Comparison of ENCODE assay signal across 23 cellular contexts in the genomic region with DNA sequence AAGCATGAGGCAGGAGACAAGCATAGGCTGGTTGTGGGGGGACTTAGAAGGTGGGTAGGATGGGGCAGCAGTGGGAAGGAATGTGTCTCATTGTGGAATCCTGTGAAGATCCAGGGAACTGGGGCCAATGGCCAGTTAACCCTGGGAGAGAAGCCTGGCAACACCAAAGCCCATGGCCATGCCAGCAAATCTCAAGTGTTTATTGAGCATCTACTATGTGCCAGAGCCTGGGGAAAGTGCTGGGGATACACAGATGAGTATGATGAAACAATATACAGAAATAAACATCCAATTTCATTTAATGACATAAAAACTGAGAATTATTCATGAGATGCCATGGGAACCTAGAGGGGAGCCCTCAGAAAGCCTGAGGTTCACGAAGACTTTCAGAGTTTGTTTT. TPM values are rescaled to one million over a fixed set of nuclear protein-coding genes. Genes with fewer than 3 reads are reported as not detected.
DNase-seq lines count a peak whose midpoint lies in the region; ATAC-seq, FAIRE-seq and TF ChIP-seq lines count a peak whose summit lies in the region.
"Had no signal": no experiment of that assay in that cellular context is flagged by ENCODE, and none has a peak within 500 bp of the region (broad histone marks: within the 10 kb centered on the region; RNA-seq: fewer than 3 reads in every experiment).

No MANE protein-coding gene starts in this region.

- BruUV-seq in K562 (replicated peaks; lab: Mats Ljungman, UMichigan) = no TSS peak

- TF ChIP-seq RAD21 in K562 (CRISPR knock-in tag; conservative IDR thresholded peaks at IDR 0.05 in 1 of 2, IDR thresholded peaks at IDR 0.05 in 1 of 2) = no peak

- no peak overlapping the region for H3K9ac ChIP-seq in K562 (ENCODE audit: insufficient read depth in 1 of 2, low read depth in 2 of 2, low read length in 2 of 2)
- H3K9ac ChIP-seq: BLaER1 had no signal

- no peak overlapping the region for H3K4me2 ChIP-seq in K562 (ENCODE audit: insufficient read depth, low read length)
- H3K4me2 ChIP-seq: BLaER1 had no signal

- TF ChIP-seq CTCF in RWPE1 (conservative IDR thresholded peaks at IDR 0.05; ENCODE audit: low read depth) (no peak), ascending aorta (IDR thresholded peaks at IDR 0.05) (no peak), K562 (IDR thresholded peaks at IDR 0.05 in 2 of 3, conservative IDR thresholded peaks at IDR 0.05 in 1 of 3; ENCODE audit: insufficient read depth in 2 of 3, low read depth in 1 of 3, low read length in 3 of 3) (no peak)

- peaks cover 11 to 48% of the 10 kb centered on the region in 2 donors for H3K4me1 ChIP-seq in ascending aorta
- H3K4me1 ChIP-seq in K562 (replicated peaks in 1 of 2; ENCODE audit: control insufficient read depth in 2 of 2, insufficient read depth in 2 of 2, low read length in 2 of 2) = peaks cover 0 to 6% of the 10 kb centered on the region in 2 experiments; a peak in 2 of 5 replicates
- H3K4me1 ChIP-seq: BE2C had no signal

- DNase-seq in RWPE1 (ENCODE audit: low spot score) = no peak
- no peak for DNase-seq in ascending aorta (ENCODE audit: low spot score in 2 of 2)
- no peak for DNase-seq in K562 (ENCODE audit: extremely low read depth in 1 of 4, low spot score in 3 of 4)
- DNase-seq in NCI-H524 (lab: John Stamatoyannopoulos, UW) = no peak
- no peak for DNase-seq in Kasumi-1 (lab: John Stamatoyannopoulos, UW)
- DNase-seq: 8988T; ACHN; BE2C; CD4-positive, alpha-beta memory T cell; CD4-positive, CD25-positive, alpha-beta regulatory T cell; DND-41; GDM1 had no signal

- intact Hi-C loops in ascending aorta (cut with DNase I) = no loop called here
- intact Hi-C loops in K562 (cut with micrococcal nuclease) = no loop called here

- H3K9me3 ChIP-seq in ascending aorta = no peaks in the 10 kb centered on the region
- no peaks in the 10 kb centered on the region for H3K9me3 ChIP-seq in K562 (replicated peaks; ENCODE audit: control insufficient read depth, insufficient read depth, low read depth, low read length)
- H3K9me3 ChIP-seq: BE2C, BLaER1 had no signal

- FAIRE-seq in K562 (lab: Jason Lieb, UNC) = no peak
- FAIRE-seq: A204.1, GM12878, GM12892, GM19239 had no signal

- H3K4me3 ChIP-seq in ascending aorta (no peak overlapping the region), K562 (no peak overlapping the region)
- H3K4me3 ChIP-seq: BLaER1, GM12878 had no signal

- TF ChIP-seq EP300 in K562 (IDR thresholded peaks at IDR 0.05; ENCODE audit: low read length) = no peak

- H3K36me3 ChIP-seq in ascending aorta (peaks cover 0 to 5% of the 10 kb centered on the region in 2 donors), K562 (ENCODE audit: control insufficient read depth, insufficient read depth, low read length) (no peaks in the 10 kb centered on the region)
- H3K36me3 ChIP-seq: BE2C had no signal

- H3K79me2 ChIP-seq in K562 (ENCODE audit: control insufficient read depth, insufficient read depth, low read length) = no peaks in the 10 kb centered on the region

- no peaks in the 10 kb centered on the region for H3K9me1 ChIP-seq in K562 (ENCODE audit: control insufficient read depth, insufficient read depth, low read length)

- TF ChIP-seq POLR2A in K562 (conservative IDR thresholded peaks at IDR 0.05) = no peak

- ATAC-seq in K562 (no peak), GM19452 (IDR thresholded peaks at IDR 0.05; ENCODE audit: unreplicated experiment) (no peak), GM21515 (IDR thresholded peaks at IDR 0.05; ENCODE audit: unreplicated experiment) (no peak)

- no peak overlapping the region for H2AFZ ChIP-seq in K562 (ENCODE audit: low read depth, low read length)

- CTCF ChIA-PET in RWPE1 (lab: Yijun Ruan, JAX) = interaction anchor here (0.5 to 2.8 kb wide), 14 partner anchors 11 to 317 kb away, joined by 3 to 16 read pairs (median 4); a partner anchor contains a TSS
- CTCF ChIA-PET in K562 (lab: Yijun Ruan, JAX; ENCODE audit: low intra/inter-chr PET ratio) = no interaction called here

- H3K27ac ChIP-seq in RWPE1 (peak overlapping the region; percentile 19; the same call in 1 of the 2 replicates), ascending aorta (peak overlapping the region; percentile 22 to 51), K562 (ENCODE audit: extremely low read depth, low read depth, low read length) (no peak overlapping the region)
- H3K27ac ChIP-seq: BLaER1 had no signal

- in situ Hi-C loops in K562 (cut with MboI) = loop anchor here (25.0 kb wide), 1 partner anchor 101 kb away; no protein-coding TSS in a partner anchor

- H3K27me3 ChIP-seq in ascending aorta (no peaks in the 10 kb centered on the region), K562 (ENCODE audit: control insufficient read depth in 2 of 2, insufficient read depth in 2 of 2, low read length in 2 of 2) (peaks cover 40 to 62% of the 10 kb centered on the region in 2 experiments; a peak in 4 of 5 replicates)

- POLR2A ChIA-PET in RWPE1 (lab: Yijun Ruan, JAX; ENCODE audit: low non-redundant PET) (no interaction called here), K562 (lab: Yijun Ruan, JAX) (no interaction called here)

- peaks cover 18% of the 10 kb centered on the region; the same call in 1 of the 2 replicates for H4K20me1 ChIP-seq in K562 (replicated peaks; ENCODE audit: control insufficient read depth, insufficient read depth, low read length)

- WGBS in K562 (ENCODE audit: insufficient coverage, low coverage, missing lambda C conversion rate) = 0% methylated on average over 1 of the region's 1 CpG

TF ChIP-seq in K562, 482 proteins besides CTCF, POLR2A, EP300 and RAD21 (continues in another document):
- TF ChIP-seq RBM25 (IDR thresholded peaks at IDR 0.05; ENCODE audit: low read depth, low read length, severe bottlenecking) = peak; percentile 71
- TF ChIP-seq, protein P1, sequence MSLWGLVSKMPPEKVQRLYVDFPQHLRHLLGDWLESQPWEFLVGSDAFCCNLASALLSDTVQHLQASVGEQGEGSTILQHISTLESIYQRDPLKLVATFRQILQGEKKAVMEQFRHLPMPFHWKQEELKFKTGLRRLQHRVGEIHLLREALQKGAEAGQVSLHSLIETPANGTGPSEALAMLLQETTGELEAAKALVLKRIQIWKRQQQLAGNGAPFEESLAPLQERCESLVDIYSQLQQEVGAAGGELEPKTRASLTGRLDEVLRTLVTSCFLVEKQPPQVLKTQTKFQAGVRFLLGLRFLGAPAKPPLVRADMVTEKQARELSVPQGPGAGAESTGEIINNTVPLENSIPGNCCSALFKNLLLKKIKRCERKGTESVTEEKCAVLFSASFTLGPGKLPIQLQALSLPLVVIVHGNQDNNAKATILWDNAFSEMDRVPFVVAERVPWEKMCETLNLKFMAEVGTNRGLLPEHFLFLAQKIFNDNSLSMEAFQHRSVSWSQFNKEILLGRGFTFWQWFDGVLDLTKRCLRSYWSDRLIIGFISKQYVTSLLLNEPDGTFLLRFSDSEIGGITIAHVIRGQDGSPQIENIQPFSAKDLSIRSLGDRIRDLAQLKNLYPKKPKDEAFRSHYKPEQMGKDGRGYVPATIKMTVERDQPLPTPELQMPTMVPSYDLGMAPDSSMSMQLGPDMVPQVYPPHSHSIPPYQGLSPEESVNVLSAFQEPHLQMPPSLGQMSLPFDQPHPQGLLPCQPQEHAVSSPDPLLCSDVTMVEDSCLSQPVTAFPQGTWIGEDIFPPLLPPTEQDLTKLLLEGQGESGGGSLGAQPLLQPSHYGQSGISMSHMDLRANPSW (CRISPR knock-in tag; IDR thresholded peaks at IDR 0.05) = no peak

RNA-seq across cellular contexts. Expression of a gene that starts 17.4 kb away (rescaled TPM):
- total RNA-seq in ascending aorta (26.0 TPM), K562 (2014; rRNA removed) (0.12 and 0.45 TPM in 2 replicates), K562 (2014; rRNA removed; fragmentation: Illumina TruSeq; extraction: Trizol) (0.11 and 0.13 TPM in 2 replicates), K562 (2015; rRNA removed; fragmentation: Illumina TruSeq; extraction: Trizol) (0.26 and 0.29 TPM in 2 replicates), K562 (2021) (0.20 and 0.31 TPM in 2 replicates)
- 0.72 and 0.77 TPM in 2 replicates for total RNA-seq in K562 (2011; cell fraction: chromatin; rRNA removed; ENCODE audit: low replicate concordance)
- 0.17 and 0.79 TPM in 2 replicates for total RNA-seq in K562 (2011; cell fraction: nucleolus; rRNA removed)
- total RNA-seq in K562 (2011; cell fraction: nucleoplasm; rRNA removed) = 0.66 and 0.76 TPM in 2 replicates
- polyA plus RNA-seq in K562 (2011; rRNA removed) (0.14 and 0.47 TPM in 2 replicates), K562 (2014; fragmentation: Illumina TruSeq; extraction: Trizol) (0.21 and 0.54 TPM in 2 replicates), K562 (2014; fragmentation: Nextera tagmentation; extraction: Ambion mirVana) (under 1 TPM in 1 of 2 experiments, not detected in 1; 0.01 TPM), K562 (2014; rRNA removed) (0.12 and 0.42 TPM in 2 replicates)
- polyA plus RNA-seq in K562 (2011; cell fraction: cytosol; rRNA removed) = 0.22 and 0.24 TPM in 2 replicates
- polyA plus RNA-seq in K562 (2011; cell fraction: nucleus; rRNA removed) = 1.2 and 1.8 TPM in 2 replicates
- polyA plus RNA-seq in K562 (2012) = 0.26 and 0.96 TPM in 2 replicates
- polyA minus RNA-seq in K562 (2011; rRNA and poly(A)+ RNA removed) = not detected in 2 replicates
- not detected in 2 replicates for polyA minus RNA-seq in K562 (2011; cell fraction: cytosol; rRNA and poly(A)+ RNA removed)
- 0.40 and 0.89 TPM in 2 replicates for polyA minus RNA-seq in K562 (2011; cell fraction: nucleus; rRNA and poly(A)+ RNA removed)
- total RNA-seq: A673, G401, GM12878 had no signal
- polyA plus RNA-seq: AG04450, CD14-positive monocyte, GM12878 had no signal

RNA-seq across cellular contexts. Expression of a gene that starts 50.6 kb away (rescaled TPM):
- total RNA-seq in ascending aorta = not detected
- total RNA-seq in K562 (2011; cell fraction: chromatin; rRNA removed; ENCODE audit: low replicate concordance) = 135 and 260 TPM in 2 replicates
- 174 and 175 TPM in 2 replicates for total RNA-seq in K562 (2011; cell fraction: nucleolus; rRNA removed)
- total RNA-seq in K562 (2011; cell fraction: nucleoplasm; rRNA removed) = 146 and 165 TPM in 2 replicates
- total RNA-seq in K562 (2014; rRNA removed) = 121 and 126 TPM in 2 replicates
- total RNA-seq in K562 (2014; rRNA removed; fragmentation: Illumina TruSeq; extraction: Trizol) = 61.7 and 65.6 TPM in 2 replicates
- total RNA-seq in K562 (2015; rRNA removed; fragmentation: Illumina TruSeq; extraction: Trizol) = 116 and 120 TPM in 2 replicates
- total RNA-seq in K562 (2021) = 112 and 139 TPM in 2 replicates
- polyA plus RNA-seq in K562 (2011; rRNA removed) = 80.7 and 176 TPM in 2 replicates
- 155 and 163 TPM in 2 replicates for polyA plus RNA-seq in K562 (2011; cell fraction: cytosol; rRNA removed)
- polyA plus RNA-seq in K562 (2011; cell fraction: nucleus; rRNA removed) = 215 and 278 TPM in 2 replicates
- 146 and 171 TPM in 2 replicates for polyA plus RNA-seq in K562 (2012)
- polyA plus RNA-seq in K562 (2014; fragmentation: Illumina TruSeq; extraction: Trizol) = 144 and 189 TPM in 2 replicates
- polyA plus RNA-seq in K562 (2014; fragmentation: Nextera tagmentation; extraction: Ambion mirVana) = 10 to 100 TPM; 18.7 to 19.8 TPM
- polyA plus RNA-seq in K562 (2014; rRNA removed) = 123 and 128 TPM in 2 replicates
- polyA minus RNA-seq in K562 (2011; rRNA and poly(A)+ RNA removed) = 58.0 and 78.3 TPM in 2 replicates
- 54.1 and 65.3 TPM in 2 replicates for polyA minus RNA-seq in K562 (2011; cell fraction: cytosol; rRNA and poly(A)+ RNA removed)
- 38.1 and 80.1 TPM in 2 replicates for polyA minus RNA-seq in K562 (2011; cell fraction: nucleus; rRNA and poly(A)+ RNA removed)
- total RNA-seq: G401 had no signal
- polyA plus RNA-seq: AG04450 had no signal

Comparison
In these comparisons a context has a peak if more than half of its experiments do, and no peak if none do; other contexts are left out.
1. RNA of a gene that starts 17.4 kb away (total RNA-seq): 26.0 TPM in ascending aorta (single experiment); 0.11 to 0.79 TPM in K562; every median in the first group is over 10 times any median in the second.
2. RNA of a gene that starts 50.6 kb away (total RNA-seq): 61.7 to 260 TPM in K562; not detected in ascending aorta (single experiment); every median in the first group is over 10 times any median in the second.